Comparison of ENCODE assay signal across 1 cellular context in the genomic region with DNA sequence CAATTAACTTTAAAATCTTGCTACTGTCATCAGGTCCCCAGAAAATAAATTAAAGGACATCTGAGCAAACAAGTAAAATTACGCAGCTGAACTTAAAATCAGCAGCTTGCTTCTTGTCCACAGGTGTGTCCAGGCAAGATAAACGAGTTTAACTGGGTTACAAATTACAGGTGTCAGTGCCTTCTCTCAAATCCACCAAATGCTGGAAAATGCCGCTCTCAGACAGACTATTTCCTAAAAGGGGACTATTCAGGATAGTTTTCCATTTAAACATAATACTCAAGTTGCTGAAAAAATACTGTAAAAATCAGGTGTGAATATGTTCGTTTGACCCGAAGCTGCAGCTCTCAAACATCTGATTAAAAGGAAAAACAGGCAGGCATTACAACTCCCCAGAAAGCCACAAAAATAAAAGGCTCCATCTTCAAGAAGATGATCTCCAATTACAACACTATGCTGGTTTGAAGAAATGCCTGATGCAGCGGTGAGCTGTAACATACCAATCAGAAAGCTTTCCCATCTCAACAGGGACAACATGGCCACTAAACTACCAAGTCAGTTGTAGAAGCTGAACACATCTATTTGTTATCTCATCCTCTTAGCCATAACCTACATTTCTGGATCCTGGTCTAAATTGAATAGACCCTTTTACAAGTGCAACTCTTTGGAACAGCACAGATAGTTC.
TF ChIP-seq lines count a peak whose summit lies in the region.

No MANE protein-coding gene starts in this region.

TF ChIP-seq in WTC11, 78 proteins besides CTCF, POLR2A, EP300 and RAD21 (continued from another document):
- TF ChIP-seq ZNF138 (CRISPR knock-in tag; conservative IDR thresholded peaks at IDR 0.05): no peak
TF ChIP-seq in WTC11: peak in this region for 0.
